In genomic region chr3:196673632-196674031, GRCh38 we compare ENCODE assay signal across 39 cellular contexts. TPM values are rescaled to one million over a fixed set of nuclear protein-coding genes. Genes with fewer than 3 reads are reported as not detected.
"Had no signal": no experiment of that assay in that cellular context is flagged by ENCODE, and none has a peak within 500 bp of the region (broad histone marks: within the 10 kb centered on the region; RNA-seq: fewer than 3 reads in every experiment).

No MANE protein-coding gene starts in this region.

- H3K36me3 Mint-ChIP-seq: activated naive CD4-positive, alpha-beta T cell treated with anti-CD3 and anti-CD28 coated beads, Interleukin-2, amount 50 U/mL, for 24 hours; activated naive CD8-positive, alpha-beta T cell; activated naive CD8-positive, alpha-beta T cell treated with anti-CD3 and anti-CD28 coated beads for 36 hours; brain had no signal

- H3K36me3 ChIP-seq: adrenal gland, ascending aorta, brain microvascular endothelial cell, breast epithelium, cardiac muscle cell, colonic mucosa had no signal

- H3K27ac ChIP-seq: adrenal gland, ascending aorta, body of pancreas, brain microvascular endothelial cell, breast epithelium, cardiac muscle cell, colonic mucosa had no signal

- H3K27ac Mint-ChIP-seq: activated naive CD4-positive, alpha-beta T cell treated with anti-CD3 and anti-CD28 coated beads for 36 hours; activated naive CD4-positive, alpha-beta T cell treated with anti-CD3 and anti-CD28 coated beads, Interleukin-2, amount 10 ng/mL, durations not matched to agents 7 days and 5 days; activated naive CD4-positive, alpha-beta T cell treated with anti-CD3 and anti-CD28 coated beads, Interleukin-2, amount 50 U/mL, for 24 hours; activated naive CD4-positive, alpha-beta T cell treated with anti-CD3 and anti-CD28 coated beads, Interleukin-2, amount 50 U/mL, for 72 hours; activated naive CD8-positive, alpha-beta T cell; activated naive CD8-positive, alpha-beta T cell treated with anti-CD3 and anti-CD28 coated beads for 36 hours; activated naive CD8-positive, alpha-beta T cell treated with anti-CD3 and anti-CD28 coated beads, Interleukin-2, amount 10 ng/mL, durations not matched to agents 7 days and 5 days; activated naive CD8-positive, alpha-beta T cell treated with anti-CD3 and anti-CD28 coated beads, Interleukin-2, amount 50 U/mL, for 24 hours; activated T-cell treated with anti-CD3 and anti-CD28 coated beads, Interleukin-2, amount 50 U/mL, for 72 hours; activated T-helper 1 cell treated with anti-CD3 and anti-CD28 coated beads, Interleukin-12 subunit alpha, Interleukin-12 subunit beta, Interleukin-2, Interleukin-4 antibody, amounts not matched to agents 30 ng/mL and 10 ng/mL and 1 ng/mL, durations not matched to agents 14 hours and 24 hours and 36 hours; activated T-helper 17 cell treated with anti-CD3 and anti-CD28 coated beads, Interleukin-2, amount 50 U/mL, for 72 hours; activated T-helper 2 cell treated with anti-CD3 and anti-CD28 coated beads, Interferon-gamma antibody, Interleukin-2, Interleukin-4, amounts not matched to agents 10 μg/mL and 5 μg/mL and 100 μg/mL, durations not matched to agents 14 hours and 24 hours and 36 hours; brain had no signal

- H3K4me3 ChIP-seq: adrenal gland, ascending aorta, body of pancreas, breast epithelium, cardiac muscle cell, colonic mucosa had no signal

- H3K4me3 Mint-ChIP-seq: activated naive CD4-positive, alpha-beta T cell treated with anti-CD3 and anti-CD28 coated beads for 36 hours; activated naive CD4-positive, alpha-beta T cell treated with anti-CD3 and anti-CD28 coated beads, Interleukin-2, amount 10 ng/mL, durations not matched to agents 7 days and 5 days; activated naive CD4-positive, alpha-beta T cell treated with anti-CD3 and anti-CD28 coated beads, Interleukin-2, amount 50 U/mL, for 24 hours; activated naive CD8-positive, alpha-beta T cell; activated naive CD8-positive, alpha-beta T cell treated with anti-CD3 and anti-CD28 coated beads for 36 hours; activated naive CD8-positive, alpha-beta T cell treated with anti-CD3 and anti-CD28 coated beads, Interleukin-2, amount 10 ng/mL, durations not matched to agents 7 days and 5 days; activated naive CD8-positive, alpha-beta T cell treated with anti-CD3 and anti-CD28 coated beads, Interleukin-2, amount 50 U/mL, for 24 hours; activated T-cell treated with anti-CD3 and anti-CD28 coated beads, Interleukin-2, amount 50 U/mL, for 72 hours; activated T-helper 1 cell treated with anti-CD3 and anti-CD28 coated beads, Interleukin-12 subunit alpha, Interleukin-12 subunit beta, Interleukin-2, Interleukin-4 antibody, amounts not matched to agents 30 ng/mL and 10 ng/mL and 1 ng/mL, durations not matched to agents 14 hours and 24 hours and 36 hours; activated T-helper 17 cell treated with anti-CD3 and anti-CD28 coated beads, Interleukin-2, amount 50 U/mL, for 72 hours; brain; central memory CD8-positive, alpha-beta T cell had no signal

- H3K9me3 ChIP-seq: adrenal gland, ascending aorta, body of pancreas, breast epithelium, colonic mucosa had no signal

- H3K4me1 ChIP-seq: adrenal gland, ascending aorta, body of pancreas, breast epithelium, colonic mucosa had no signal

- FAIRE-seq: astrocyte, bronchial epithelial cell, colon had no signal

- H3K9me3 Mint-ChIP-seq: activated naive CD4-positive, alpha-beta T cell treated with anti-CD3 and anti-CD28 coated beads for 36 hours; activated naive CD4-positive, alpha-beta T cell treated with anti-CD3 and anti-CD28 coated beads, Interleukin-2, amount 10 ng/mL, durations not matched to agents 7 days and 5 days; activated naive CD4-positive, alpha-beta T cell treated with anti-CD3 and anti-CD28 coated beads, Interleukin-2, amount 50 U/mL, for 24 hours; activated naive CD4-positive, alpha-beta T cell treated with anti-CD3 and anti-CD28 coated beads, Interleukin-2, amount 50 U/mL, for 72 hours; activated naive CD8-positive, alpha-beta T cell treated with anti-CD3 and anti-CD28 coated beads for 36 hours; activated naive CD8-positive, alpha-beta T cell treated with anti-CD3 and anti-CD28 coated beads, Interleukin-2, amount 10 ng/mL, durations not matched to agents 7 days and 5 days; activated naive CD8-positive, alpha-beta T cell treated with anti-CD3 and anti-CD28 coated beads, Interleukin-2, amount 50 U/mL, for 24 hours; activated T-cell treated with anti-CD3 and anti-CD28 coated beads, Interleukin-2, amount 50 U/mL, for 72 hours; activated T-helper 1 cell treated with anti-CD3 and anti-CD28 coated beads, Interleukin-12 subunit alpha, Interleukin-12 subunit beta, Interleukin-2, Interleukin-4 antibody, amounts not matched to agents 30 ng/mL and 10 ng/mL and 1 ng/mL, durations not matched to agents 14 hours and 24 hours and 36 hours; activated T-helper 17 cell treated with anti-CD3 and anti-CD28 coated beads, Interleukin-2, amount 50 U/mL, for 72 hours; central memory CD8-positive, alpha-beta T cell had no signal

- DNase-seq: activated effector memory CD4-positive, alpha-beta T cell treated with anti-CD3 and anti-CD28 coated beads, Interleukin-2, amount 50 U/mL, for 16 hours; activated effector memory CD4-positive, alpha-beta T cell treated with Interleukin-2 at 50 U/mL for 16 hours; activated gamma-delta T cell; activated gamma-delta T cell treated with Interleukin-2 at 50 U/mL for 16 hours; activated naive CD4-positive, alpha-beta T cell; activated naive CD4-positive, alpha-beta T cell treated with anti-CD3 and anti-CD28 coated beads for 36 hours; activated naive CD4-positive, alpha-beta T cell treated with anti-CD3 and anti-CD28 coated beads, Interleukin-2, amount 10 ng/mL, durations not matched to agents 7 days and 5 days; activated naive CD4-positive, alpha-beta T cell treated with anti-CD3 and anti-CD28 coated beads, Interleukin-2, amount 50 U/mL, for 16 hours; activated naive CD4-positive, alpha-beta T cell treated with Interleukin-2 at 50 U/mL for 16 hours; activated naive CD8-positive, alpha-beta T cell treated with anti-CD3 and anti-CD28 coated beads for 36 hours; activated naive CD8-positive, alpha-beta T cell treated with anti-CD3 and anti-CD28 coated beads, Interleukin-2, amount 10 ng/mL, durations not matched to agents 7 days and 5 days; activated naive CD8-positive, alpha-beta T cell treated with anti-CD3 and anti-CD28 coated beads, Interleukin-2, amount 50 U/mL, for 24 hours; activated T-cell treated with anti-CD3 and anti-CD28 coated beads, Interleukin-2, amount 50 U/mL, for 48 hours; activated T-cell treated with anti-CD3 and anti-CD28 coated beads, Interleukin-2, amount 50 U/mL, for 72 hours; adrenal gland; amniotic stem cell; amygdala; anterior cingulate cortex; aorta; body of pancreas; brain microvascular endothelial cell; caudate nucleus; central memory CD4-positive, alpha-beta T cell; cerebellar nuclear complex; colonic mucosa had no signal

- H3K27me3 ChIP-seq: ascending aorta, body of pancreas, cardiac muscle cell, colonic mucosa had no signal

- H3K27me3 Mint-ChIP-seq: activated naive CD4-positive, alpha-beta T cell treated with anti-CD3 and anti-CD28 coated beads, Interleukin-2, amount 10 ng/mL, durations not matched to agents 7 days and 5 days; activated naive CD4-positive, alpha-beta T cell treated with anti-CD3 and anti-CD28 coated beads, Interleukin-2, amount 50 U/mL, for 24 hours; activated naive CD8-positive, alpha-beta T cell; activated naive CD8-positive, alpha-beta T cell treated with anti-CD3 and anti-CD28 coated beads for 36 hours; activated naive CD8-positive, alpha-beta T cell treated with anti-CD3 and anti-CD28 coated beads, Interleukin-2, amount 50 U/mL, for 24 hours; activated T-helper 17 cell treated with anti-CD3 and anti-CD28 coated beads, Interleukin-2, amount 50 U/mL, for 72 hours; central memory CD8-positive, alpha-beta T cell had no signal

- ATAC-seq: activated naive CD4-positive, alpha-beta T cell treated with anti-CD3 and anti-CD28 coated beads, Interleukin-2, amount 50 U/mL, for 72 hours; activated naive CD8-positive, alpha-beta T cell treated with anti-CD3 and anti-CD28 coated beads, Interleukin-2, amount 50 U/mL, for 24 hours; activated T-cell treated with anti-CD3 and anti-CD28 coated beads, Interleukin-2, amount 50 U/mL, for 72 hours; activated T-helper 17 cell treated with anti-CD3 and anti-CD28 coated beads, Interleukin-2, amount 50 U/mL, for 72 hours; body of pancreas had no signal

RNA-seq across cellular contexts. Expression of gene NRROS, which starts 34.1 kb away (rescaled TPM):
- total RNA-seq: astrocyte, bronchial epithelial cell had no signal
- polyA plus RNA-seq: cardiac muscle cell had no signal
